ENCODE assay signal across 34 cellular contexts in genomic region chr4:89537281-89537680, GRCh38.
"Had no signal": no experiment of that assay in that cellular context is flagged by ENCODE, and none has a peak within 500 bp of the region (broad histone marks: within the 10 kb centered on the region; RNA-seq: fewer than 3 reads in every experiment).

No MANE protein-coding gene starts in this region.

- H3K9ac ChIP-seq: KMS-11 had no signal

- H3K4me3 ChIP-seq: MG63 had no signal

- H3K27ac ChIP-seq: KMS-11 had no signal

- DNase-seq: Karpas-422, Kasumi-1, KBM-7, KG1, MG63, MM.1S, MV-4-11, NCI-H1048, NCI-H1092, NCI-H1092 treated with DMSO at 0.1 percent for 48 hours, NCI-H1417, NCI-H1417 treated with DMSO at 0.1 percent for 48 hours, NCI-H1436, NCI-H1436 treated with DMSO at 0.1 percent for 48 hours, NCI-H146, NCI-H1694, NCI-H1694 treated with DMSO at 0.1 percent for 48 hours, NCI-H187, NCI-H187 treated with DMSO at 0.1 percent for 48 hours, NCI-H1930, NCI-H2029, NCI-H2029 treated with DMSO at 0.1 percent for 48 hours, NCI-H2081, NCI-H2081 treated with DMSO at 0.1 percent for 48 hours, NCI-H2107, NCI-H2171, NCI-H2171 treated with DMSO at 0.1 percent for 48 hours, NCI-H2227 treated with DMSO at 0.1 percent for 48 hours, NCI-H226, NCI-H345, NCI-H446, NCI-H446 treated with DMSO at 0.1 percent for 48 hours, NCI-H510A had no signal

- H3K27me3 ChIP-seq: MG63 had no signal

- H3K9me3 ChIP-seq: MG63 had no signal

- H3K4me2 ChIP-seq: KMS-11 had no signal

- H3K36me3 ChIP-seq: MG63 had no signal
